In genomic region chr1:212315907-212316306, GRCh38 we compare ENCODE assay signal across 9 cellular contexts. TPM values are rescaled to one million over a fixed set of nuclear protein-coding genes. Genes with fewer than 3 reads are reported as not detected.
DNase-seq lines count a peak whose midpoint lies in the region; ATAC-seq, FAIRE-seq and TF ChIP-seq lines count a peak whose summit lies in the region.
"Had no signal": no experiment of that assay in that cellular context is flagged by ENCODE, and none has a peak within 500 bp of the region (broad histone marks: within the 10 kb centered on the region; RNA-seq: fewer than 3 reads in every experiment).

No MANE protein-coding gene starts in this region.

- ATAC-seq in A549 (peak; percentile 59 to 78; a peak in 4 of 6 replicates), foreskin keratinocyte (no peak), HG03025 (IDR thresholded peaks at IDR 0.05; ENCODE audit: low FRiP score, unreplicated experiment) (no peak)
- ATAC-seq in stimulated activated naive CD8-positive, alpha-beta T cell treated with anti-CD3 and anti-CD28 coated beads, Interleukin-15, amount 100 ng/mL, for 72 hours = peak; percentile 85

- H3K4me2 ChIP-seq in A549 = no peak overlapping the region

- H3K27me3 Mint-ChIP-seq in stimulated activated naive CD8-positive, alpha-beta T cell treated with anti-CD3 and anti-CD28 coated beads, Interleukin-15, amount 100 ng/mL, for 72 hours = no peaks in the 10 kb centered on the region
- H3K27me3 Mint-ChIP-seq: activated naive CD8-positive, alpha-beta T cell treated with anti-CD3 and anti-CD28 coated beads, Interleukin-2, amount 10 ng/mL, durations not matched to agents 7 days and 5 days had no signal

- H3K27ac ChIP-seq in A549 (no peak overlapping the region), RWPE1 (no peak overlapping the region), foreskin keratinocyte (no peak overlapping the region)

- TF ChIP-seq RAD21 in A549 (conservative IDR thresholded peaks at IDR 0.05 in 1 of 2, IDR thresholded peaks at IDR 0.05 in 1 of 2) = peak; percentile 52 to 66

- POLR2A ChIA-PET in A549 (lab: Yijun Ruan, JAX) (no interaction called here), RWPE1 (lab: Yijun Ruan, JAX; ENCODE audit: low non-redundant PET) (no interaction called here)

- FAIRE-seq in A549 (lab: Jason Lieb, UNC) (no peak), GM18507 (lab: Jason Lieb, UNC) (peak; percentile 88)

- no peaks in the 10 kb centered on the region; the same call in 2 of the 3 replicates for H3K4me1 ChIP-seq in A549
- H3K4me1 ChIP-seq in foreskin keratinocyte = peaks cover 6% of the 10 kb centered on the region

- TF ChIP-seq CTCF in A549 (IDR thresholded peaks at IDR 0.05) (peak; percentile 46), RWPE1 (conservative IDR thresholded peaks at IDR 0.05; ENCODE audit: low read depth) (peak; percentile 15), foreskin keratinocyte (conservative IDR thresholded peaks at IDR 0.05) (peak; percentile 63)

- H3K4me1 Mint-ChIP-seq in stimulated activated naive CD8-positive, alpha-beta T cell treated with anti-CD3 and anti-CD28 coated beads, Interleukin-15, amount 100 ng/mL, for 72 hours = peaks cover 32% of the 10 kb centered on the region

- TF ChIP-seq EP300 in A549 (IDR thresholded peaks at IDR 0.05) = no peak

- peak overlapping the region in 1 of 2 donors; percentile 76 for H3K27ac Mint-ChIP-seq in stimulated activated naive CD8-positive, alpha-beta T cell treated with anti-CD3 and anti-CD28 coated beads, Interleukin-15, amount 100 ng/mL, for 72 hours
- H3K27ac Mint-ChIP-seq: activated naive CD8-positive, alpha-beta T cell treated with anti-CD3 and anti-CD28 coated beads, Interleukin-2, amount 10 ng/mL, durations not matched to agents 7 days and 5 days had no signal

- no peak overlapping the region for H3K4me3 ChIP-seq in A549

- H3K4me3 Mint-ChIP-seq in stimulated activated naive CD8-positive, alpha-beta T cell treated with anti-CD3 and anti-CD28 coated beads, Interleukin-15, amount 100 ng/mL, for 72 hours = peak overlapping the region in 1 of 2 donors; percentile 0
- H3K4me3 Mint-ChIP-seq: activated naive CD8-positive, alpha-beta T cell treated with anti-CD3 and anti-CD28 coated beads, Interleukin-2, amount 10 ng/mL, durations not matched to agents 7 days and 5 days had no signal

- no peak for TF ChIP-seq POLR2A in A549 (IDR thresholded peaks at IDR 0.05; ENCODE audit: low read length)

- H3K27me3 ChIP-seq in foreskin keratinocyte = no peaks in the 10 kb centered on the region

- CTCF ChIA-PET in A549 (lab: Yijun Ruan, JAX) (interaction anchor here (0.6 to 1.0 kb wide), 4 partner anchors 43 to 254 kb away, joined by 3 to 5 read pairs (median 4); no protein-coding TSS in a partner anchor), RWPE1 (lab: Yijun Ruan, JAX) (interaction anchor here (0.7 kb wide), 1 partner anchor 245 kb away, joined by 4 read pairs; no protein-coding TSS in a partner anchor)

- H3K9me3 ChIP-seq in A549 = no peaks in the 10 kb centered on the region

- DNase-seq in A549 (ENCODE audit: low read depth in 1 of 2, low spot score in 1 of 2) (peak in 1 of 2 experiments; percentile 45), GM18507 (ENCODE audit: extremely low spot score, insufficient read length, low read depth) (no peak), RWPE1 (ENCODE audit: low spot score) (no peak), foreskin keratinocyte (peak in 1 of 2 donors; percentile 28), NCI-H1694 (lab: John Stamatoyannopoulos, UW) (no peak), GM19240 (ENCODE audit: insufficient read length, low spot score) (no peak)
- DNase-seq in stimulated activated naive CD8-positive, alpha-beta T cell treated with anti-CD3 and anti-CD28 coated beads, Interleukin-15, amount 100 ng/mL, for 72 hours = peak in 1 of 2 donors; percentile 20
- DNase-seq: activated naive CD8-positive, alpha-beta T cell treated with anti-CD3 and anti-CD28 coated beads, Interleukin-2, amount 10 ng/mL, durations not matched to agents 7 days and 5 days had no signal

- no peaks in the 10 kb centered on the region for H3K9me3 Mint-ChIP-seq in stimulated activated naive CD8-positive, alpha-beta T cell treated with anti-CD3 and anti-CD28 coated beads, Interleukin-15, amount 100 ng/mL, for 72 hours
- H3K9me3 Mint-ChIP-seq: activated naive CD8-positive, alpha-beta T cell treated with anti-CD3 and anti-CD28 coated beads, Interleukin-2, amount 10 ng/mL, durations not matched to agents 7 days and 5 days had no signal

TF ChIP-seq in A549, 52 proteins besides CTCF, POLR2A, EP300 and RAD21:
- TF ChIP-seq HOXB5 (CRISPR knock-in tag; IDR thresholded peaks at IDR 0.05) (no peak), SMC3 (IDR thresholded peaks at IDR 0.05) (peak; percentile 27; the same call in 1 of the 3 replicates)

RNA-seq across cellular contexts. Expression of gene PPP2R5A, which starts 30.7 kb away (rescaled TPM):
- polyA plus RNA-seq in A549 (2011; rRNA removed) (33.6 and 37.6 TPM in 2 replicates), A549 (2017; fragmentation: RNase III; extraction: RNeasy Plus Mini Kit Qiagen cat#74134 plus additional on column Dnase treatment) (14.8 to 15.1 TPM (median 14.9 TPM) in 3 replicates), foreskin keratinocyte (12.2 and 15.2 TPM in 2 replicates)
- 9.7 and 12.0 TPM in 2 replicates for polyA plus RNA-seq in A549 (2012; cell fraction: cytosol; rRNA removed)
- polyA plus RNA-seq in A549 (2012; cell fraction: nucleus; rRNA removed) = 6.1 and 6.4 TPM in 2 replicates
- polyA minus RNA-seq in A549 (2011; rRNA and poly(A)+ RNA removed) = 6.8 and 7.9 TPM in 2 replicates
- total RNA-seq in foreskin keratinocyte = 20.1 and 23.0 TPM in 2 replicates

Comparison
In these comparisons a context has a peak if more than half of its experiments do, and no peak if none do; other contexts are left out.
1. ATAC-seq: peak in A549 (2 of 2) and stimulated activated naive CD8-positive, alpha-beta T cell treated with anti-CD3 and anti-CD28 coated beads, Interleukin-15, amount 100 ng/mL, for 72 hours (single experiment); none in foreskin keratinocyte (single experiment) and HG03025 (single experiment).
2. Peak in every context shown above with its lines, with median percentiles within 50 percentile points of each other: CTCF ChIP-seq.